In the genomic region with DNA sequence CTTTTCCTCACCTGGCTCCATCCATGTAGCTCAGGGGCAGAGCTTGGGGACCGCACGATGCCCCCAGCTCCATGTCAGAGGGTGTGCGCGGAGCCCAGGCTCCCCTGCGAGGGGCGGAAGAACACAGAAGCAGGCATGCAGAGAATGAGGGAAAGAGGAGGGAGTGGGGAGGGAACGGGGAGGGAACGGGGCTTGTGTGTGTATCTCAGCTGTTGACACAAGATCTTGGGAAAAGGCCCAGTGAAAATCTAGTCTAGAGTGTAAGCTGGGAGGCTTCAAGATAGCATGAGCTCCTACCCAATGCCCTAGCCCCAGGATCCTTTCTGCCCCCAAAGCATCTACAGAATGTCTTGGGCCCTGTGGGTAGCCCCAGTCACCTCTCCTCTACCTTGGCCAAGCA, we compare ENCODE assay signal across 1 cellular context.
TF ChIP-seq lines count a peak whose summit lies in the region.

No MANE protein-coding gene starts in this region.

TF ChIP-seq in IMR-90, 13 proteins besides CTCF, POLR2A, EP300 and RAD21 (continued from another document):
- TF ChIP-seq, protein P1, sequence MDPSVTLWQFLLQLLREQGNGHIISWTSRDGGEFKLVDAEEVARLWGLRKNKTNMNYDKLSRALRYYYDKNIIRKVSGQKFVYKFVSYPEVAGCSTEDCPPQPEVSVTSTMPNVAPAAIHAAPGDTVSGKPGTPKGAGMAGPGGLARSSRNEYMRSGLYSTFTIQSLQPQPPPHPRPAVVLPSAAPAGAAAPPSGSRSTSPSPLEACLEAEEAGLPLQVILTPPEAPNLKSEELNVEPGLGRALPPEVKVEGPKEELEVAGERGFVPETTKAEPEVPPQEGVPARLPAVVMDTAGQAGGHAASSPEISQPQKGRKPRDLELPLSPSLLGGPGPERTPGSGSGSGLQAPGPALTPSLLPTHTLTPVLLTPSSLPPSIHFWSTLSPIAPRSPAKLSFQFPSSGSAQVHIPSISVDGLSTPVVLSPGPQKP (IDR thresholded peaks at IDR 0.05; ENCODE audit: borderline replicate concordance, low read depth, low read length): no peak
- TF ChIP-seq RFX5 (IDR thresholded peaks at IDR 0.05; ENCODE audit: low read depth, low read length): no peak
